Comparison of ENCODE assay signal across 26 cellular contexts in genomic region chr3:194705227-194705626, GRCh38.
"Had no signal": no experiment of that assay in that cellular context is flagged by ENCODE, and none has a peak within 500 bp of the region (broad histone marks: within the 10 kb centered on the region; RNA-seq: fewer than 3 reads in every experiment).

No MANE protein-coding gene starts in this region.

- FAIRE-seq: RCC 7860 had no signal

- H3K4me2 ChIP-seq: PC-9 had no signal

- ATAC-seq: activated CD4-positive, alpha-beta T cell treated with anti-CD3 and anti-CD28 coated beads for 36 hours; activated CD4-positive, CD25-positive, alpha-beta regulatory T cell treated with anti-CD3 and anti-CD28 coated beads, Interleukin-2, amount 50 U/mL, for 24 hours; activated CD8-positive, alpha-beta T cell treated with anti-CD3 and anti-CD28 coated beads, Interleukin-2, amount 10 ng/mL, durations not matched to agents 7 days and 5 days; WTC11 had no signal

- H3K9me3 ChIP-seq: ascending aorta had no signal

- H3K36me3 ChIP-seq: ascending aorta, cardiac muscle cell had no signal

- H3K4me3 ChIP-seq: ascending aorta, cardiac muscle cell, PC-9 had no signal

- H3K27me3 ChIP-seq: ascending aorta, cardiac muscle cell had no signal

- DNase-seq: activated CD4-positive, alpha-beta T cell treated with anti-CD3 and anti-CD28 coated beads for 36 hours; activated CD4-positive, alpha-beta T cell treated with anti-CD3 and anti-CD28 coated beads, Interleukin-2, amount 10 ng/mL, durations not matched to agents 7 days and 5 days; activated CD4-positive, alpha-beta T cell treated with anti-CD3 and anti-CD28 coated beads, Interleukin-2, amount 50 U/mL, for 48 hours; activated CD8-positive, alpha-beta T cell treated with anti-CD3 and anti-CD28 coated beads, Interleukin-2, amount 10 ng/mL, durations not matched to agents 7 days and 5 days; activated gamma-delta T cell; activated naive CD4-positive, alpha-beta T cell treated with Interleukin-2 at 50 U/mL for 16 hours; activated naive CD8-positive, alpha-beta T cell treated with anti-CD3 and anti-CD28 coated beads, Interleukin-2, amount 10 ng/mL, durations not matched to agents 7 days and 5 days; activated T-cell treated with anti-CD3 and anti-CD28 coated beads, Interleukin-2, amount 50 U/mL, for 24 hours; amygdala; NCI-H1048; NCI-H1105 treated with DMSO at 0.1 percent for 48 hours; NCI-H1436; NCI-H1694; NCI-H1930; NCI-H2081 treated with DMSO at 0.1 percent for 48 hours; NCI-H226; NCI-H446 treated with DMSO at 0.1 percent for 48 hours; NCI-H524; SIG-M5 had no signal

- H3K4me1 ChIP-seq: ascending aorta had no signal

- H3K27ac ChIP-seq: ascending aorta, cardiac muscle cell, PC-9, RWPE1 had no signal

- H2AFZ ChIP-seq: PC-9 had no signal
